Comparison of ENCODE assay signal across 8 cellular contexts in genomic region chr1:86156571-86157455, GRCh38. TPM values are rescaled to one million over a fixed set of nuclear protein-coding genes. Genes with fewer than 3 reads are reported as not detected.
DNase-seq lines count a peak whose midpoint lies in the region; ATAC-seq and TF ChIP-seq lines count a peak whose summit lies in the region.

Gene COL24A1 (minus strand): TSS chr1:86156772. CDS start chr1:86156396, 376 bp downstream.

- H3K9me3 ChIP-seq in PC-9 (ENCODE audit: insufficient read depth, low read depth) (no peaks in the 10 kb centered on the region), esophagus squamous epithelium (no peaks in the 10 kb centered on the region), muscle layer of duodenum (ENCODE audit: control insufficient read depth in 1 of 2, low read length in 2 of 2) (no peaks in the 10 kb centered on the region)

- H3K27me3 ChIP-seq in PC-9 (ENCODE audit: insufficient read depth, low read depth) (peaks cover 5% of the 10 kb centered on the region; the same call in 1 of the 2 replicates), esophagus squamous epithelium (peaks cover 0 to 29% (median 2%) of the 10 kb centered on the region in 4 donors), muscle layer of duodenum (ENCODE audit: low read depth, low read length) (peaks cover 5% of the 10 kb centered on the region)

- no peaks in the 10 kb centered on the region for H3K36me3 Mint-ChIP-seq in activated naive CD4-positive, alpha-beta T cell treated with anti-CD3 and anti-CD28 coated beads, Interleukin-2, amount 10 ng/mL, durations not matched to agents 7 days and 5 days
- no peaks in the 10 kb centered on the region for H3K36me3 Mint-ChIP-seq in T-cell

- H3K27ac Mint-ChIP-seq in activated naive CD4-positive, alpha-beta T cell treated with anti-CD3 and anti-CD28 coated beads, Interleukin-2, amount 10 ng/mL, durations not matched to agents 7 days and 5 days: no peak within 1 kb of the TSS
- no peak within 1 kb of the TSS for H3K27ac Mint-ChIP-seq in T-cell

- H2AFZ ChIP-seq in PC-9: peak within 1 kb of the TSS; percentile 63; the same call in 1 of the 2 replicates

- H3K36me3 ChIP-seq in PC-9 (ENCODE audit: low read depth): no peaks in the 10 kb centered on the region
- no peaks in the 10 kb centered on the region for H3K36me3 ChIP-seq in esophagus squamous epithelium
- H3K36me3 ChIP-seq in muscle layer of duodenum (ENCODE audit: control insufficient read depth in 1 of 2, insufficient read depth in 2 of 2, low read length in 2 of 2): no peaks in the 10 kb centered on the region

- no peaks in the 10 kb centered on the region for H3K9me3 Mint-ChIP-seq in activated naive CD4-positive, alpha-beta T cell treated with anti-CD3 and anti-CD28 coated beads, Interleukin-2, amount 10 ng/mL, durations not matched to agents 7 days and 5 days
- no peaks in the 10 kb centered on the region for H3K9me3 Mint-ChIP-seq in T-cell

- no peaks in the 10 kb centered on the region for H3K9me2 ChIP-seq in PC-9 (ENCODE audit: insufficient read depth)

- no peaks in the 10 kb centered on the region for H4K20me1 ChIP-seq in PC-9 (ENCODE audit: insufficient read depth)

- ATAC-seq in T-cell (replicated peaks in 1 of 4): no peak
- ATAC-seq in HG03442 (IDR thresholded peaks at IDR 0.05; ENCODE audit: unreplicated experiment): no peak

- CTCF ChIA-PET in activated naive CD4-positive, alpha-beta T cell treated with anti-CD3 and anti-CD28 coated beads, Interleukin-2, amount 10 ng/mL, durations not matched to agents 7 days and 5 days (lab: Charles Lee): no interaction called here
- CTCF ChIA-PET in PC-9 (lab: Charles Lee) (no interaction called here), T-cell (lab: Charles Lee) (no interaction called here)

- POLR2A ChIA-PET in PC-9 (lab: Charles Lee; ENCODE audit: unreplicated experiment): no interaction called here
- POLR2A ChIA-PET in T-cell (lab: Charles Lee): no interaction called here

- H3K4me3 Mint-ChIP-seq in activated naive CD4-positive, alpha-beta T cell treated with anti-CD3 and anti-CD28 coated beads, Interleukin-2, amount 10 ng/mL, durations not matched to agents 7 days and 5 days: peak within 1 kb of the TSS; percentile 39
- peak within 1 kb of the TSS in 1 of 3 donors; percentile 26 for H3K4me3 Mint-ChIP-seq in T-cell

- intact Hi-C loops in PC-9 (cut with micrococcal nuclease; ENCODE audit: unreplicated experiment) (no loop called here), esophagus squamous epithelium (cut with DNase I) (no loop called here)

- H3K4me2 ChIP-seq in PC-9: peak within 1 kb of the TSS; percentile 49

- H3F3A ChIP-seq in PC-9 (ENCODE audit: insufficient read depth, low read depth): no peaks in the 10 kb centered on the region

- H3K27me3 Mint-ChIP-seq in activated naive CD4-positive, alpha-beta T cell treated with anti-CD3 and anti-CD28 coated beads, Interleukin-2, amount 10 ng/mL, durations not matched to agents 7 days and 5 days: peaks cover 36% of the 10 kb centered on the region
- peaks cover 31 to 32% of the 10 kb centered on the region in 2 donors for H3K27me3 Mint-ChIP-seq in T-cell

- no peak within 1 kb of the TSS for H3K4me3 ChIP-seq in PC-9
- peak within 1 kb of the TSS; percentile 9 to 56 (median 43) for H3K4me3 ChIP-seq in esophagus squamous epithelium
- peak within 1 kb of the TSS; percentile 62 to 71 for H3K4me3 ChIP-seq in muscle layer of duodenum (ENCODE audit: low read depth in 1 of 2, low read length in 2 of 2)

- TF ChIP-seq CTCF in PC-9 (conservative IDR thresholded peaks at IDR 0.05) (no peak), esophagus squamous epithelium (IDR thresholded peaks at IDR 0.05) (no peak)

- H3K79me2 ChIP-seq in PC-9 (ENCODE audit: low read depth): no peaks in the 10 kb centered on the region

- WGBS in esophagus squamous epithelium, 2 donors: 15 to 17% methylated on average over 47 to 52 of the region's 52 CpGs

- peaks cover 7% of the 10 kb centered on the region for H3K4me1 Mint-ChIP-seq in activated naive CD4-positive, alpha-beta T cell treated with anti-CD3 and anti-CD28 coated beads, Interleukin-2, amount 10 ng/mL, durations not matched to agents 7 days and 5 days
- peaks cover 0 to 9% (median 6%) of the 10 kb centered on the region in 3 donors for H3K4me1 Mint-ChIP-seq in T-cell

- peak; percentile 20 for DNase-seq in activated naive CD4-positive, alpha-beta T cell treated with anti-CD3 and anti-CD28 coated beads, Interleukin-2, amount 10 ng/mL, durations not matched to agents 7 days and 5 days
- no peak for DNase-seq in activated naive CD4-positive, alpha-beta T cell (lab: John Stamatoyannopoulos, UW)
- DNase-seq in PC-9 (peak in 1 of 2 experiments; percentile 3), esophagus squamous epithelium (lab: John Stamatoyannopoulos, UW) (no peak), T-cell (no peak), epidermal melanocyte (ENCODE audit: insufficient read length, low spot score) (no peak)

- TF ChIP-seq POLR2A in esophagus squamous epithelium (IDR thresholded peaks at IDR 0.05): no peak

- H3K4me1 ChIP-seq in PC-9 (replicated peaks; ENCODE audit: insufficient read depth): no peaks in the 10 kb centered on the region
- H3K4me1 ChIP-seq in esophagus squamous epithelium: peaks cover 11 to 29% (median 17%) of the 10 kb centered on the region in 3 donors
- H3K4me1 ChIP-seq in muscle layer of duodenum (ENCODE audit: control insufficient read depth in 1 of 2, insufficient read depth in 2 of 2, low read length in 2 of 2): peaks cover 0 to 8% of the 10 kb centered on the region in 2 donors

- no peak within 1 kb of the TSS for H3K27ac ChIP-seq in PC-9
- peak within 1 kb of the TSS in 3 of 4 donors; percentile 33 to 63 (median 62) for H3K27ac ChIP-seq in esophagus squamous epithelium
- peak within 1 kb of the TSS; percentile 27 for H3K27ac ChIP-seq in muscle layer of duodenum (ENCODE audit: low read length)

- BruUV-seq in PC-9 (replicated peaks; lab: Mats Ljungman, UMichigan): no TSS peak

RNA-seq across cellular contexts. Expression of gene COL24A1, which starts in this region (rescaled TPM):
- total RNA-seq in PC-9 (2021): 0.08 and 0.15 TPM in 2 replicates
- under 1 TPM in 2 of 4 donors, not detected in 2; 0.15 to 0.38 TPM for total RNA-seq in esophagus squamous epithelium
- total RNA-seq in T-cell: under 1 TPM; 0.06 to 0.40 (median 0.25) TPM
